18 cellular contexts compared by ENCODE assay signal in the genomic region with DNA sequence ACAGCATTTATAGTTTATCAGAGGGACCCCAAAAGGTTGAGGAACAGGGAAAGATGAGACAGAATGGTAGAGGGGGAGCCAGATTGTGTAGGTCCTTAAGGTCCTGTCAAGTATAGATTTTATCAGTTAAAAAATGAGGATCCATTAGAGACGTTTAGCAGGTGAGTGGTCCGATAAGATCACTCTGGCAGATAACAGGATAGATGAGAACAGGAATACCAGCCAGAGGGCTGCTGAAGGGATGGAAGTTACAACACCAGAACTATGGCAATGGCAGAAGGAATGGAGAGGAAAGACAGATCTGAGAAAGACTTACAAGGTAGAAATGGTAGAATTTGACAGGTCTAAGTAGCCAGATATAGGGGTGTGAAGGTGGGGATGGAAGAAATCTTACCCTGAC.
"Had no signal": no experiment of that assay in that cellular context is flagged by ENCODE, and none has a peak within 500 bp of the region (broad histone marks: within the 10 kb centered on the region; RNA-seq: fewer than 3 reads in every experiment).

No MANE protein-coding gene starts in this region.

- DNase-seq: dermis blood vessel endothelial cell; effector CD4-positive, alpha-beta T cell; effector memory CD4-positive, alpha-beta T cell; foreskin keratinocyte; heart left ventricle; immature natural killer cell; left cardiac atrium; left lung; left ventricle myocardium superior; lower lobe of right lung; mesenchymal stem cell; mucosa of descending colon; naive B cell; naive thymus-derived CD8-positive, alpha-beta T cell had no signal

- ATAC-seq: foreskin keratinocyte; gastroesophageal sphincter; heart left ventricle; left cardiac atrium; left lung; left ventricle myocardium superior; lower lobe of right lung; mucosa of descending colon; naive thymus-derived CD8-positive, alpha-beta T cell had no signal

- FAIRE-seq: endothelial cell of umbilical vein, frontal cortex, keratinocyte had no signal
